In genomic region chr9:123806829-123807228, GRCh38 we compare ENCODE assay signal across 5 cellular contexts.
"Had no signal": no experiment of that assay in that cellular context is flagged by ENCODE, and none has a peak within 500 bp of the region (broad histone marks: within the 10 kb centered on the region; RNA-seq: fewer than 3 reads in every experiment).

No MANE protein-coding gene starts in this region.

- DNase-seq: KBM-7, KG1 had no signal

- H3K9ac ChIP-seq: KMS-11 had no signal

- H3K27ac ChIP-seq: HL-60, KMS-11 had no signal

- H3K4me2 ChIP-seq: KMS-11 had no signal

- FAIRE-seq: HTR-8/SVneo had no signal
